12 cellular contexts compared by ENCODE assay signal in the genomic region with DNA sequence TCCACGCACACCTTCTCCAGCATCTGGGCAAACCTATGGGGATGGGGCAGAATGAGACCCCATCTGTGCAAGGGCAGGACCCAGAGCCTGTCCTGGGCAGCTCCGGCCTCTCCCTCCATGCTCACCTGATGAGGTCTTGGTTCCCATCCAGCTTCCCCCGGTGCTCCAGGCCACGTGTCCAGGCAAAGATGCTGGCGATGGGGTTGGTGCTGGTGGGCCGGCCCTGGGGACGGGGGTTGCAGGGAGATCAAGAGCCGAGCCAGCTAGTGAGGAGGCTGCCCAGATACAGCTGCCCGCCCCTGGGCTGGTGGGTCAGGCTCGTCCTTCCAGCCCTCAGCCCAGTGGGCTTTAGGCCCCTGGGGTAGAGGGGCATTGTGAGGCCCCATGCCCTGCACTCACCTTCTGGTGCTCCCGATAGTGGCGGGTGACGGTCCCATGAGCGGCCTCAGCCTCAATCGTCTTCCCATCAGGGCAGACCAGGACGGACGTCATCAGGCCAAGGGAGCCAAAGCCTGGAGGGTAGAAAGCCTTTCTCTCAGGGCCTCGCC.
"Had no signal": no experiment of that assay in that cellular context is flagged by ENCODE, and none has a peak within 500 bp of the region (broad histone marks: within the 10 kb centered on the region; RNA-seq: fewer than 3 reads in every experiment).

No MANE protein-coding gene starts in this region.

- H3K4me1 Mint-ChIP-seq: brain had no signal

- H3K9me3 ChIP-seq: right atrium auricular region had no signal

- H3K4me3 ChIP-seq: neural progenitor cell, right atrium auricular region, smooth muscle cell had no signal

- H3K36me3 ChIP-seq: neural progenitor cell had no signal

- H3K27me3 Mint-ChIP-seq: activated CD4-positive, alpha-beta T cell treated with anti-CD3 and anti-CD28 coated beads for 36 hours; activated naive CD4-positive, alpha-beta T cell treated with anti-CD3 and anti-CD28 coated beads, Interleukin-2, amount 50 U/mL, for 24 hours; type B pancreatic cell had no signal

- DNase-seq: activated CD4-positive, alpha-beta T cell treated with anti-CD3 and anti-CD28 coated beads for 36 hours; activated CD8-positive, alpha-beta T cell treated with anti-CD3 and anti-CD28 coated beads, Interleukin-2, amount 10 ng/mL, durations not matched to agents 7 days and 5 days; head of caudate nucleus; T-helper 9 cell; WERI-Rb-1 had no signal

- H3K4me3 Mint-ChIP-seq: activated CD4-positive, alpha-beta T cell treated with anti-CD3 and anti-CD28 coated beads for 36 hours; activated CD8-positive, alpha-beta T cell treated with anti-CD3 and anti-CD28 coated beads, Interleukin-2, amount 10 ng/mL, durations not matched to agents 7 days and 5 days; activated naive CD4-positive, alpha-beta T cell treated with anti-CD3 and anti-CD28 coated beads, Interleukin-2, amount 50 U/mL, for 24 hours; brain; neural progenitor cell; type B pancreatic cell had no signal

- H3K27ac ChIP-seq: neural progenitor cell, right atrium auricular region, WERI-Rb-1 had no signal

- ATAC-seq: activated CD4-positive, alpha-beta T cell treated with anti-CD3 and anti-CD28 coated beads for 36 hours; activated CD8-positive, alpha-beta T cell treated with anti-CD3 and anti-CD28 coated beads, Interleukin-2, amount 10 ng/mL, durations not matched to agents 7 days and 5 days; esophagus mucosa had no signal

- H3K9me3 Mint-ChIP-seq: activated naive CD4-positive, alpha-beta T cell treated with anti-CD3 and anti-CD28 coated beads, Interleukin-2, amount 50 U/mL, for 24 hours; brain; neural progenitor cell; type B pancreatic cell had no signal

- H3K27ac Mint-ChIP-seq: activated CD4-positive, alpha-beta T cell treated with anti-CD3 and anti-CD28 coated beads for 36 hours had no signal

- H3K4me2 ChIP-seq: neural progenitor cell, smooth muscle cell had no signal

- H3K27me3 ChIP-seq: neural progenitor cell, right atrium auricular region had no signal
